Comparison of ENCODE assay signal across 34 cellular contexts in genomic region chr18:1884623-1885022, GRCh38.
"Had no signal": no experiment of that assay in that cellular context is flagged by ENCODE, and none has a peak within 500 bp of the region (broad histone marks: within the 10 kb centered on the region; RNA-seq: fewer than 3 reads in every experiment).

No MANE protein-coding gene starts in this region.

- DNase-seq: Karpas-422, Kasumi-1, MG63, MM.1S, MV-4-11, NCI-H1048, NCI-H1092, NCI-H1092 treated with DMSO at 0.1 percent for 48 hours, NCI-H1105, NCI-H1105 treated with DMSO at 0.1 percent for 48 hours, NCI-H1417, NCI-H1417 treated with DMSO at 0.1 percent for 48 hours, NCI-H1436, NCI-H1436 treated with DMSO at 0.1 percent for 48 hours, NCI-H146, NCI-H1694, NCI-H1694 treated with DMSO at 0.1 percent for 48 hours, NCI-H187, NCI-H187 treated with DMSO at 0.1 percent for 48 hours, NCI-H1930, NCI-H2029, NCI-H2029 treated with DMSO at 0.1 percent for 48 hours, NCI-H2081, NCI-H2081 treated with DMSO at 0.1 percent for 48 hours, NCI-H2107, NCI-H2171, NCI-H2171 treated with DMSO at 0.1 percent for 48 hours, NCI-H2227 treated with DMSO at 0.1 percent for 48 hours, NCI-H226, NCI-H345, NCI-H446, NCI-H446 treated with DMSO at 0.1 percent for 48 hours, NCI-H510A, NCI-H510A treated with DMSO at 0.1 percent for 48 hours had no signal

- H3K4me3 ChIP-seq: MG63 had no signal

- H3K36me3 ChIP-seq: MG63 had no signal

- H3K27me3 ChIP-seq: MG63 had no signal

- H3K9me3 ChIP-seq: MG63 had no signal
